1 cellular context compared by ENCODE assay signal in the genomic region with DNA sequence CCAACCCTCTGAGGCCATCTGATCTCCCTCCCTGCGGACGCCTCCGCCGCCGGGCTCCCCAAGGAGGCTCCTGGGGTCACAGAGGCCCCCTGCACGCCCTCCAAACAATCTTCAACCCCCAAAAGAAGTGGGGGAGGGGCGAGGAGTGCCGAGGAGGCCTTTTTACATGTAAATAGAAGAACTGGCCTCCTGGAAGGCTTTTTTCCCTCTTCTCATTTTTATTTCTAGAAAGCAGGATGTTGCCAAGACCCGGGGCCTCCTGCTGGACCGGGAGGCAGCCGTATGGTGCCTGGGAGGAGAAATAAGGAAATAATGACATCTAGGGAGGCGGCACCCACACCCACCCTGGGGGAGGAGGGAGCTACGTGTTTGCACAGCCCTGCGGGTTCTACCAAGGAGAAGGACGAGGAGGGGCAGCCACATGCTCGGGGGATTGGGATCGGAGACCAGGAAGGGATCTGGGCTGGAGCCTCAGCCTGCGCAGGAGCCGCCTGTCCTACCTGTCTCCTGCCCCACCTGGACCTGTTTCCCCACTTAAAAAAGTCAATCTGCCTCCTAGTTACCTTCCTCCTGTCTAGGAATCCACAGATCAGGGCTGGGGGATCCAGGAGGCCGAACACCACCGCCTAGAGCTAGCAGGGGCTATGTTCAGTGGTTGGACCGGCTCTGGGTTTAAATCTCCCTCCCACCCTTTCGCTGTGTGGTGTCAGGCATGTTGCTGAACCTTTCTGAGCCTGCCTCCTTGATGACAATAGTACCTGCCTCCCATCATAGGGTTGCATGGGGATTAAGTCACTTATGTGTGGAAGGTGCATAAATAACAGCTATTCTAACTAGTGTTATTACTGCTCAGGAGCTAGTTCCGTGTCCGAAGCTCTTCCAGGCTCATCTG.
TF ChIP-seq lines count a peak whose summit lies in the region.

No MANE protein-coding gene starts in this region.

TF ChIP-seq in K562, 482 proteins besides CTCF, POLR2A, EP300 and RAD21 (continued from another document):
- TF ChIP-seq, protein P1, sequence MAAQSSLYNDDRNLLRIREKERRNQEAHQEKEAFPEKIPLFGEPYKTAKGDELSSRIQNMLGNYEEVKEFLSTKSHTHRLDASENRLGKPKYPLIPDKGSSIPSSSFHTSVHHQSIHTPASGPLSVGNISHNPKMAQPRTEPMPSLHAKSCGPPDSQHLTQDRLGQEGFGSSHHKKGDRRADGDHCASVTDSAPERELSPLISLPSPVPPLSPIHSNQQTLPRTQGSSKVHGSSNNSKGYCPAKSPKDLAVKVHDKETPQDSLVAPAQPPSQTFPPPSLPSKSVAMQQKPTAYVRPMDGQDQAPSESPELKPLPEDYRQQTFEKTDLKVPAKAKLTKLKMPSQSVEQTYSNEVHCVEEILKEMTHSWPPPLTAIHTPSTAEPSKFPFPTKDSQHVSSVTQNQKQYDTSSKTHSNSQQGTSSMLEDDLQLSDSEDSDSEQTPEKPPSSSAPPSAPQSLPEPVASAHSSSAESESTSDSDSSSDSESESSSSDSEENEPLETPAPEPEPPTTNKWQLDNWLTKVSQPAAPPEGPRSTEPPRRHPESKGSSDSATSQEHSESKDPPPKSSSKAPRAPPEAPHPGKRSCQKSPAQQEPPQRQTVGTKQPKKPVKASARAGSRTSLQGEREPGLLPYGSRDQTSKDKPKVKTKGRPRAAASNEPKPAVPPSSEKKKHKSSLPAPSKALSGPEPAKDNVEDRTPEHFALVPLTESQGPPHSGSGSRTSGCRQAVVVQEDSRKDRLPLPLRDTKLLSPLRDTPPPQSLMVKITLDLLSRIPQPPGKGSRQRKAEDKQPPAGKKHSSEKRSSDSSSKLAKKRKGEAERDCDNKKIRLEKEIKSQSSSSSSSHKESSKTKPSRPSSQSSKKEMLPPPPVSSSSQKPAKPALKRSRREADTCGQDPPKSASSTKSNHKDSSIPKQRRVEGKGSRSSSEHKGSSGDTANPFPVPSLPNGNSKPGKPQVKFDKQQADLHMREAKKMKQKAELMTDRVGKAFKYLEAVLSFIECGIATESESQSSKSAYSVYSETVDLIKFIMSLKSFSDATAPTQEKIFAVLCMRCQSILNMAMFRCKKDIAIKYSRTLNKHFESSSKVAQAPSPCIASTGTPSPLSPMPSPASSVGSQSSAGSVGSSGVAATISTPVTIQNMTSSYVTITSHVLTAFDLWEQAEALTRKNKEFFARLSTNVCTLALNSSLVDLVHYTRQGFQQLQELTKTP (IDR thresholded peaks at IDR 0.05; ENCODE audit: low read depth in 1 of 2, partially characterized antibody in 2 of 2): no peak
- TF ChIP-seq ETS2 (tag; IDR thresholded peaks at IDR 0.05; ENCODE audit: borderline replicate concordance, poor library complexity, severe bottlenecking): no peak
- TF ChIP-seq, protein P2, sequence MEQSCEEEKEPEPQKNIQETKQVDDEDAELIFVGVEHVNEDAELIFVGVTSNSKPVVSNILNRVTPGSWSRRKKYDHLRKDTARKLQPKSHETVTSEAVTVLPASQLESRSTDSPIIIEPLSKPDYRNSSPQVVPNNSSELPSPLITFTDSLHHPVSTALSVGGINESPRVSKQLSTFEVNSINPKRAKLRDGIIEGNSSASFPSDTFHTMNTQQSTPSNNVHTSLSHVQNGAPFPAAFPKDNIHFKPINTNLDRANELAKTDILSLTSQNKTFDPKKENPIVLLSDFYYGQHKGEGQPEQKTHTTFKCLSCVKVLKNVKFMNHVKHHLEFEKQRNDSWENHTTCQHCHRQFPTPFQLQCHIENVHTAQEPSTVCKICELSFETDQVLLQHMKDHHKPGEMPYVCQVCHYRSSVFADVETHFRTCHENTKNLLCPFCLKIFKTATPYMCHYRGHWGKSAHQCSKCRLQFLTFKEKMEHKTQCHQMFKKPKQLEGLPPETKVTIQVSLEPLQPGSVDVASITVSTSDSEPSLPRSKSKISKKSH (CRISPR knock-in tag; IDR thresholded peaks at IDR 0.05): no peak
- TF ChIP-seq RBM25 (IDR thresholded peaks at IDR 0.05; ENCODE audit: low read depth, low read length, severe bottlenecking): peak; percentile 89
- TF ChIP-seq TAF9B (IDR thresholded peaks at IDR 0.05; ENCODE audit: partially characterized antibody): no peak
- no peak for TF ChIP-seq ARHGAP35 (IDR thresholded peaks at IDR 0.05; ENCODE audit: partially characterized antibody)
- TF ChIP-seq FOXK2 (conservative IDR thresholded peaks at IDR 0.05 in 1 of 2, IDR thresholded peaks at IDR 0.05 in 1 of 2; ENCODE audit: low read depth in 2 of 2): peak in 1 of 2 experiments; percentile 39; a peak in 2 of 4 replicates
- no peak for TF ChIP-seq RB1 (IDR thresholded peaks at IDR 0.05; ENCODE audit: low read depth)
- peak; percentile 16; the same call in 1 of the 2 replicates for TF ChIP-seq HCFC1 (IDR thresholded peaks at IDR 0.05; ENCODE audit: low read depth, low read length)
- peak; percentile 62 for TF ChIP-seq ZFX (CRISPR knock-in tag; IDR thresholded peaks at IDR 0.05)
- TF ChIP-seq, protein P3, sequence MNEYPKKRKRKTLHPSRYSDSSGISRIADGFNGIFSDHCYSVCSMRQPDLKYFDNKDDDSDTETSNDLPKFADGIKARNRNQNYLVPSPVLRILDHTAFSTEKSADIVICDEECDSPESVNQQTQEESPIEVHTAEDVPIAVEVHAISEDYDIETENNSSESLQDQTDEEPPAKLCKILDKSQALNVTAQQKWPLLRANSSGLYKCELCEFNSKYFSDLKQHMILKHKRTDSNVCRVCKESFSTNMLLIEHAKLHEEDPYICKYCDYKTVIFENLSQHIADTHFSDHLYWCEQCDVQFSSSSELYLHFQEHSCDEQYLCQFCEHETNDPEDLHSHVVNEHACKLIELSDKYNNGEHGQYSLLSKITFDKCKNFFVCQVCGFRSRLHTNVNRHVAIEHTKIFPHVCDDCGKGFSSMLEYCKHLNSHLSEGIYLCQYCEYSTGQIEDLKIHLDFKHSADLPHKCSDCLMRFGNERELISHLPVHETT (CRISPR knock-in tag; conservative IDR thresholded peaks at IDR 0.05 in 1 of 2, IDR thresholded peaks at IDR 0.05 in 1 of 2): 0 out of 4 replicates have a peak, but pooled peaks of 1 of the 2 experiments have one; percentile 18
- TF ChIP-seq KDM1A (IDR thresholded peaks at IDR 0.05): peak; percentile 64 to 86; a peak in 3 of 4 replicates
- TF ChIP-seq PRPF4 (IDR thresholded peaks at IDR 0.05; ENCODE audit: insufficient read depth, low read depth, low read length, poor library complexity, severe bottlenecking): no peak
- peak; percentile 28 for TF ChIP-seq POLR2G (IDR thresholded peaks at IDR 0.05; ENCODE audit: low read depth, low read length)
- peak; percentile 79 for TF ChIP-seq HDAC2 (IDR thresholded peaks at IDR 0.05)
- TF ChIP-seq BCOR (IDR thresholded peaks at IDR 0.05): peak; percentile 94
- TF ChIP-seq, protein P4, sequence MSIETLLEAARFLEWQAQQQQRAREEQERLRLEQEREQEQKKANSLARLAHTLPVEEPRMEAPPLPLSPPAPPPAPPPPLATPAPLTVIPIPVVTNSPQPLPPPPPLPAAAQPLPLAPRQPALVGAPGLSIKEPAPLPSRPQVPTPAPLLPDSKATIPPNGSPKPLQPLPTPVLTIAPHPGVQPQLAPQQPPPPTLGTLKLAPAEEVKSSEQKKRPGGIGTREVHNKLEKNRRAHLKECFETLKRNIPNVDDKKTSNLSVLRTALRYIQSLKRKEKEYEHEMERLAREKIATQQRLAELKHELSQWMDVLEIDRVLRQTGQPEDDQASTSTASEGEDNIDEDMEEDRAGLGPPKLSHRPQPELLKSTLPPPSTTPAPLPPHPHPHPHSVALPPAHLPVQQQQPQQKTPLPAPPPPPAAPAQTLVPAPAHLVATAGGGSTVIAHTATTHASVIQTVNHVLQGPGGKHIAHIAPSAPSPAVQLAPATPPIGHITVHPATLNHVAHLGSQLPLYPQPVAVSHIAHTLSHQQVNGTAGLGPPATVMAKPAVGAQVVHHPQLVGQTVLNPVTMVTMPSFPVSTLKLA (conservative IDR thresholded peaks at IDR 0.05): 0 out of 4 replicates have a peak, but pooled peaks of 1 of the 2 experiments have one; percentile 22
- TF ChIP-seq, protein P5, sequence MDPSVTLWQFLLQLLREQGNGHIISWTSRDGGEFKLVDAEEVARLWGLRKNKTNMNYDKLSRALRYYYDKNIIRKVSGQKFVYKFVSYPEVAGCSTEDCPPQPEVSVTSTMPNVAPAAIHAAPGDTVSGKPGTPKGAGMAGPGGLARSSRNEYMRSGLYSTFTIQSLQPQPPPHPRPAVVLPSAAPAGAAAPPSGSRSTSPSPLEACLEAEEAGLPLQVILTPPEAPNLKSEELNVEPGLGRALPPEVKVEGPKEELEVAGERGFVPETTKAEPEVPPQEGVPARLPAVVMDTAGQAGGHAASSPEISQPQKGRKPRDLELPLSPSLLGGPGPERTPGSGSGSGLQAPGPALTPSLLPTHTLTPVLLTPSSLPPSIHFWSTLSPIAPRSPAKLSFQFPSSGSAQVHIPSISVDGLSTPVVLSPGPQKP (CRISPR knock-in tag; IDR thresholded peaks at IDR 0.05): no peak
- no peak for TF ChIP-seq SMAD1 (IDR thresholded peaks at IDR 0.05; ENCODE audit: low read depth, low read length, partially characterized antibody)
- TF ChIP-seq, protein P6, sequence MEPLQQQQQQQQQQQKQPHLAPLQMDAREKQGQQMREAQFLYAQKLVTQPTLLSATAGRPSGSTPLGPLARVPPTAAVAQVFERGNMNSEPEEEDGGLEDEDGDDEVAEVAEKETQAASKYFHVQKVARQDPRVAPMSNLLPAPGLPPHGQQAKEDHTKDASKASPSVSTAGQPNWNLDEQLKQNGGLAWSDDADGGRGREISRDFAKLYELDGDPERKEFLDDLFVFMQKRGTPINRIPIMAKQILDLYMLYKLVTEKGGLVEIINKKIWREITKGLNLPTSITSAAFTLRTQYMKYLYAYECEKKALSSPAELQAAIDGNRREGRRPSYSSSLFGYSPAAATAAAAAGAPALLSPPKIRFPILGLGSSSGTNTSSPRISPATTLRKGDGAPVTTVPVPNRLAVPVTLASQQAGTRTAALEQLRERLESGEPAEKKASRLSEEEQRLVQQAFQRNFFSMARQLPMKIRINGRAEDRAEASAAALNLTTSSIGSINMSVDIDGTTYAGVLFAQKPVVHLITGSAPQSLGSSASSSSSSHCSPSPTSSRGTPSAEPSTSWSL (CRISPR knock-in tag; IDR thresholded peaks at IDR 0.05; ENCODE audit: borderline replicate concordance): no peak
- no peak for TF ChIP-seq ZFP1 (CRISPR knock-in tag; IDR thresholded peaks at IDR 0.05)
- TF ChIP-seq NR2C2 (CRISPR knock-in tag; IDR thresholded peaks at IDR 0.05): no peak
- peak; percentile 7; the same call in 1 of the 2 replicates for TF ChIP-seq NR2C2 (tag; IDR thresholded peaks at IDR 0.05)
